8 cellular contexts compared by ENCODE assay signal in genomic region chr21:38993561-38993960, GRCh38.
DNase-seq lines count a peak whose midpoint lies in the region; ATAC-seq and TF ChIP-seq lines count a peak whose summit lies in the region.

No MANE protein-coding gene starts in this region.

- H3K9me3 Mint-ChIP-seq in activated CD4-positive, alpha-beta T cell treated with anti-CD3 and anti-CD28 coated beads for 36 hours (ENCODE audit: low read depth) = no peaks in the 10 kb centered on the region

- H3K27ac Mint-ChIP-seq in activated CD4-positive, alpha-beta T cell treated with anti-CD3 and anti-CD28 coated beads for 36 hours = no peak overlapping the region

- H3K4me2 ChIP-seq in BLaER1 treated with 17β-estradiol and CSF1 and Interleukin-3, amounts not matched to agents 10 nM and 100 nM = peak overlapping the region; percentile 8 to 99 (median 60); a peak in 20 of 22 replicates

- no peak overlapping the region for H3K27ac ChIP-seq in BLaER1 treated with 17β-estradiol and CSF1 and Interleukin-3, amounts not matched to agents 10 nM and 100 nM
- H3K27ac ChIP-seq in SJCRH30 (no peak overlapping the region), psoas muscle (peak overlapping the region; percentile 43)

- no peaks in the 10 kb centered on the region for H3K4me1 Mint-ChIP-seq in activated CD4-positive, alpha-beta T cell treated with anti-CD3 and anti-CD28 coated beads for 36 hours

- no peak overlapping the region for H3K4me3 ChIP-seq in BLaER1 treated with 17β-estradiol and CSF1 and Interleukin-3, amounts not matched to agents 10 nM and 100 nM
- H3K4me3 ChIP-seq in SJCRH30 = no peak overlapping the region
- no peak overlapping the region for H3K4me3 ChIP-seq in foreskin fibroblast (ENCODE audit: low read depth in 1 of 2, low read length in 2 of 2)
- no peak overlapping the region for H3K4me3 ChIP-seq in psoas muscle

- H4K20me1 ChIP-seq in BLaER1 treated with 17β-estradiol and CSF1 and Interleukin-3, amounts not matched to agents 10 nM and 100 nM = no peaks in the 10 kb centered on the region

- CTCF ChIA-PET in activated CD4-positive, alpha-beta T cell treated with anti-CD3 and anti-CD28 coated beads for 36 hours (lab: Charles Lee) = no interaction called here

- H3K36me3 Mint-ChIP-seq in activated CD4-positive, alpha-beta T cell treated with anti-CD3 and anti-CD28 coated beads for 36 hours (ENCODE audit: low read depth) = no peaks in the 10 kb centered on the region

- H3K4me3 Mint-ChIP-seq in activated CD4-positive, alpha-beta T cell treated with anti-CD3 and anti-CD28 coated beads for 36 hours = no peak overlapping the region

- peak; percentile 36 to 48 for DNase-seq in SJCRH30
- DNase-seq in foreskin fibroblast = peak; percentile 86 to 96
- DNase-seq in psoas muscle = peak in 1 of 2 donors; percentile 44
- no peak for DNase-seq in activated CD4-positive, alpha-beta T cell treated with anti-CD3 and anti-CD28 coated beads for 36 hours

- H3K27me3 Mint-ChIP-seq in activated CD4-positive, alpha-beta T cell treated with anti-CD3 and anti-CD28 coated beads for 36 hours = peaks cover 23% of the 10 kb centered on the region

- H3K4me1 ChIP-seq in BLaER1 treated with 17β-estradiol and CSF1 and Interleukin-3, amounts not matched to agents 10 nM and 100 nM = peaks cover 60 to 100% (median 92%) of the 10 kb centered on the region in 10 experiments
- peaks cover 22% of the 10 kb centered on the region for H3K4me1 ChIP-seq in SJCRH30
- H3K4me1 ChIP-seq in psoas muscle = peaks cover 42% of the 10 kb centered on the region

- peaks cover 0 to 44% (median 0%) of the 10 kb centered on the region in 11 experiments; a peak in 8 of 22 replicates for H3K27me3 ChIP-seq in BLaER1 treated with 17β-estradiol and CSF1 and Interleukin-3, amounts not matched to agents 10 nM and 100 nM
- peaks cover 10% of the 10 kb centered on the region; the same call in 1 of the 2 replicates for H3K27me3 ChIP-seq in SJCRH30
- H3K27me3 ChIP-seq in psoas muscle (ENCODE audit: insufficient read depth in 3 of 3, low read length in 2 of 3) = no peaks in the 10 kb centered on the region

- WGBS in psoas muscle, 3 donors = 22 to 27% (median 22%) methylated on average over 4 of the region's 4 CpGs

- TF ChIP-seq CTCF in foreskin fibroblast (IDR thresholded peaks at IDR 0.05; ENCODE audit: low read depth, low read length) (no peak), psoas muscle (IDR thresholded peaks at IDR 0.05) (no peak)

- intact Hi-C loops in psoas muscle (cut with DNase I) = loop anchor here (5.0 to 10.0 kb wide), 2 partner anchors 131 to 186 kb away; partner anchors contain the start of gene ETS2 (in 1 of the 2)
- intact Hi-C loops in activated CD4-positive, alpha-beta T cell treated with anti-CD3 and anti-CD28 coated beads for 36 hours (cut with DNase I, micrococcal nuclease) = no loop called here

- ATAC-seq in psoas muscle (peak in 3 of 4 donors; percentile 34 to 46 (median 36)), HG03565 (IDR thresholded peaks at IDR 0.05; ENCODE audit: unreplicated experiment) (no peak), HG02884 (IDR thresholded peaks at IDR 0.05; ENCODE audit: unreplicated experiment) (no peak), GM21737 (IDR thresholded peaks at IDR 0.05; ENCODE audit: unreplicated experiment) (no peak)
- no peak for ATAC-seq in activated CD4-positive, alpha-beta T cell treated with anti-CD3 and anti-CD28 coated beads for 36 hours

- H3K9ac ChIP-seq in BLaER1 treated with 17β-estradiol and CSF1 and Interleukin-3, amounts not matched to agents 10 nM and 100 nM = no peak overlapping the region

- POLR2A ChIA-PET in activated CD4-positive, alpha-beta T cell treated with anti-CD3 and anti-CD28 coated beads for 36 hours (lab: Charles Lee) = no interaction called here

- no peaks in the 10 kb centered on the region for H3K9me3 ChIP-seq in BLaER1 treated with 17β-estradiol and CSF1 and Interleukin-3, amounts not matched to agents 10 nM and 100 nM (replicated peaks in 1 of 11)
- H3K9me3 ChIP-seq in SJCRH30 (replicated peaks) (no peaks in the 10 kb centered on the region), psoas muscle (no peaks in the 10 kb centered on the region)

- H3K36me3 ChIP-seq in BLaER1 treated with 17β-estradiol and CSF1 and Interleukin-3, amounts not matched to agents 10 nM and 100 nM = no peaks in the 10 kb centered on the region
- no peaks in the 10 kb centered on the region for H3K36me3 ChIP-seq in SJCRH30
- no peaks in the 10 kb centered on the region for H3K36me3 ChIP-seq in psoas muscle (ENCODE audit: insufficient read depth in 1 of 2, low read depth in 1 of 2)

Comparison
In these comparisons a context has a peak if more than half of its experiments do, and no peak if none do; other contexts are left out.
1. ATAC-seq: peak in psoas muscle (3 of 4); none in HG03565 (single experiment), HG02884 (single experiment), activated CD4-positive, alpha-beta T cell treated with anti-CD3 and anti-CD28 coated beads for 36 hours (single experiment) and GM21737 (single experiment).
2. intact Hi-C loops: an anchor here in psoas muscle (5.0 to 10.0 kb wide); none called in activated CD4-positive, alpha-beta T cell treated with anti-CD3 and anti-CD28 coated beads for 36 hours.